20 cellular contexts compared by ENCODE assay signal in the genomic region with DNA sequence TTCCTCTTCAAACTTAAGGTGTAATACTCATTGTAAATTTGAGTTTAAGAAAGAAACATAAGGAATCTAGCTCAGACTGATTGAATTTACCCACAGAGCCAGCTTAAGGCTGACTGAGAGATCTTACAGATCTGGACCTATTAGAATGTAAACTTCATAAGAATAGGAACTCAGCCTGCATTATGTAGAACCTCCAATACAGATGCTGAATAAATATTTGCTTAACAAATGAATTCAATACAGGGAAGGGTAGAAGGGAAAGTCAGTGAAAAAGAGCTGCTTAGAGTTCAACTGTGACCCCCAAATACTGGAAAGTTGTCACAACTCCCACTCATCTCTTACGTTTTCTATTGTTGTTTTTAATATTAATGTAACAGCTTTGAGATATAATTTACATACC.
"Had no signal": no experiment of that assay in that cellular context is flagged by ENCODE, and none has a peak within 500 bp of the region (broad histone marks: within the 10 kb centered on the region; RNA-seq: fewer than 3 reads in every experiment).

No MANE protein-coding gene starts in this region.

- H3K27ac Mint-ChIP-seq: nephron; stimulated activated effector memory CD8-positive, alpha-beta T cell treated with anti-CD3 and anti-CD28 coated beads, Interleukin-12 subunit alpha, Interleukin-12 subunit beta, amount 100 ng/mL, for 72 hours had no signal

- H3K36me3 ChIP-seq: right lobe of liver, suprapubic skin, thyroid gland, upper lobe of left lung, uterus had no signal

- H3K27me3 ChIP-seq: dorsolateral prefrontal cortex, heart left ventricle, right lobe of liver, suprapubic skin, thyroid gland, upper lobe of left lung, uterus had no signal

- H3K4me3 ChIP-seq: dorsolateral prefrontal cortex, heart left ventricle, psoas muscle, right lobe of liver, suprapubic skin, thyroid gland, upper lobe of left lung, uterus had no signal

- ATAC-seq: psoas muscle; stimulated activated naive CD8-positive, alpha-beta T cell treated with anti-CD3 and anti-CD28 coated beads, Interleukin-15, Interleukin-2, amounts not matched to agents 100 U/mL and 50 U/mL, for 24 hours had no signal

- DNase-seq: dorsolateral prefrontal cortex; effector CD8-positive, alpha-beta T cell; heart left ventricle; hippocampal formation; kidney glomerular epithelial cell; mesendoderm; naive B cell; psoas muscle; retina; right lobe of liver; stimulated activated CD4-positive, alpha-beta T cell treated with anti-CD3 and anti-CD28 coated beads, Interleukin-4, amount 100 ng/mL, for 1 hour; stimulated activated CD8-positive, alpha-beta memory T cell treated with anti-CD3 and anti-CD28 coated beads, Interleukin-4, amount 100 ng/mL, for 48 hours; stimulated activated naive CD8-positive, alpha-beta T cell treated with anti-CD3 and anti-CD28 coated beads, Interleukin-15, Interleukin-2, amounts not matched to agents 100 U/mL and 50 U/mL, for 24 hours; thyroid gland; upper lobe of left lung; uterus had no signal

- H3K9ac ChIP-seq: parathyroid adenoma had no signal

- H2AFZ ChIP-seq: parathyroid adenoma had no signal

- H3K36me3 Mint-ChIP-seq: stimulated activated effector memory CD8-positive, alpha-beta T cell treated with anti-CD3 and anti-CD28 coated beads, Interleukin-12 subunit alpha, Interleukin-12 subunit beta, amount 100 ng/mL, for 72 hours had no signal

- H3K9me3 ChIP-seq: suprapubic skin, thyroid gland, upper lobe of left lung, uterus had no signal

- H3K4me1 ChIP-seq: parathyroid adenoma, right lobe of liver had no signal

- H3K4me1 Mint-ChIP-seq: nephron had no signal

- H3K9me3 Mint-ChIP-seq: stimulated activated effector memory CD8-positive, alpha-beta T cell treated with anti-CD3 and anti-CD28 coated beads, Interleukin-12 subunit alpha, Interleukin-12 subunit beta, amount 100 ng/mL, for 72 hours had no signal

- H3K27me3 Mint-ChIP-seq: naive B cell had no signal

- H3K4me3 Mint-ChIP-seq: naive B cell; nephron; stimulated activated effector memory CD8-positive, alpha-beta T cell treated with anti-CD3 and anti-CD28 coated beads, Interleukin-12 subunit alpha, Interleukin-12 subunit beta, amount 100 ng/mL, for 72 hours had no signal
